Comparison of ENCODE assay signal across 8 cellular contexts in the genomic region with DNA sequence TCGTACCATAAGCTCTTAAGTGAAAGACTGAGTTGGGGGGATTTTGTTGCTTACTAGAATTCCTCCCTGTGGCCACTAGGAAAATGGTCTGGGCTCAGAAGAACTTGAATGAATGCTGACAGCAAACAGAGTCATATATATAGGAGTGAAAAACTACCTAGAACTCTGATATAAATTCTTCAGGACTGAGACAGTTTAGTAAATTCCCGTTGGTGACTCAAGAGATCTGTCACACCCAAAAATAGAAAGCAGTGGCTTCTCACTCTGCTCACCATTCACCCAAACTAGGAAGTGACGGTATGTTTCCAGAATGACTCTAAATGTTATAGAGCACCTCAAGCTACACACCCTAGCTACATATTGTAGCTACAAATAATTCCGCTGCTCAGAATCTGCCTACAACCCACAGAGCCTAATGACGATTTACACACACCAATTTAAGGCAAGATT.
DNase-seq lines count a peak whose midpoint lies in the region; ATAC-seq and TF ChIP-seq lines count a peak whose summit lies in the region.

No MANE protein-coding gene starts in this region.

- H3K27me3 ChIP-seq in GM23338 (ENCODE audit: insufficient read depth), result no peaks in the 10 kb centered on the region
- no peaks in the 10 kb centered on the region for H3K27me3 ChIP-seq in MG63
- H3K27me3 ChIP-seq in brain microvascular endothelial cell (replicated peaks), result no peaks in the 10 kb centered on the region

- no peaks in the 10 kb centered on the region for H3K36me3 Mint-ChIP-seq in GM23338 (ENCODE audit: low read depth)

- in situ Hi-C loops in brain microvascular endothelial cell (cut with HindIII; ENCODE audit: low pct_ligation_motif_present, low sequenced_read_pairs), result no loop called here

- TF ChIP-seq CTCF in GM23338 (conservative IDR thresholded peaks at IDR 0.05; ENCODE audit: low read depth in 2 of 2) (no peak), brain microvascular endothelial cell (IDR thresholded peaks at IDR 0.05; ENCODE audit: low read depth, low read length, missing control alignments) (peak; percentile 52), retinal pigment epithelial cell (conservative IDR thresholded peaks at IDR 0.05; ENCODE audit: low read depth, low read length) (peak; percentile 17)

- H3K9me2 ChIP-seq in GM23338 (ENCODE audit: insufficient read depth), result no peaks in the 10 kb centered on the region

- H3K27ac ChIP-seq in GM23338 (ENCODE audit: low read depth) (no peak overlapping the region), brain microvascular endothelial cell (peak overlapping the region; percentile 72)

- H3K9me3 ChIP-seq in MG63, result no peaks in the 10 kb centered on the region

- no peak; the same call in 2 of the 3 replicates for ATAC-seq in GM23338

- peaks cover 8% of the 10 kb centered on the region for H3K4me1 Mint-ChIP-seq in GM23338

- no peaks in the 10 kb centered on the region; the same call in 1 of the 2 replicates for H3K4me1 ChIP-seq in GM23338 (ENCODE audit: insufficient read depth)

- no peaks in the 10 kb centered on the region for H4K20me1 ChIP-seq in GM23338 (replicated peaks; ENCODE audit: insufficient read depth)

- H3K27me3 Mint-ChIP-seq in GM23338 (ENCODE audit: insufficient read depth, low read depth, poor library complexity), result peaks cover 2% of the 10 kb centered on the region

- H3K9me3 Mint-ChIP-seq in GM23338, result no peaks in the 10 kb centered on the region

- H3F3A ChIP-seq in GM23338 (replicated peaks; ENCODE audit: low read depth), result no peaks in the 10 kb centered on the region

- no peaks in the 10 kb centered on the region for H3K79me2 ChIP-seq in GM23338 (replicated peaks; ENCODE audit: insufficient read depth)

- H3K27ac Mint-ChIP-seq in GM23338, result no peak overlapping the region

- peak; percentile 4 for DNase-seq in activated CD4-positive, CD25-positive, alpha-beta regulatory T cell treated with anti-CD3 and anti-CD28 coated beads, Interleukin-2, amount 50 U/mL, for 16 hours (ENCODE audit: low read depth, low spot score)
- DNase-seq in activated CD4-positive, CD25-positive, alpha-beta regulatory T cell treated with anti-CD3 and anti-CD28 coated beads, Interleukin-2, amount 50 U/mL, for 72 hours, result no peak
- DNase-seq in GM23338 (ENCODE audit: low spot score), result peak; percentile 39
- peak; percentile 51 for DNase-seq in MG63
- peak; percentile 87 for DNase-seq in brain microvascular endothelial cell
- DNase-seq in retinal pigment epithelial cell (ENCODE audit: low read depth), result no peak
- DNase-seq in stimulated activated naive CD4-positive, alpha-beta T cell (lab: John Stamatoyannopoulos, UW), result no peak
- DNase-seq in HT-29 (ENCODE audit: low spot score), result no peak

- no peak overlapping the region for H3K4me3 ChIP-seq in GM23338
- no peak overlapping the region for H3K4me3 ChIP-seq in MG63
- H3K4me3 ChIP-seq in brain microvascular endothelial cell (ENCODE audit: low read depth, low read length), result peak overlapping the region; percentile 13
- H3K4me3 ChIP-seq in retinal pigment epithelial cell (ENCODE audit: low read length), result no peak overlapping the region

- H2AFZ ChIP-seq in GM23338, result no peak overlapping the region

- H3K36me3 ChIP-seq in GM23338 (ENCODE audit: insufficient read depth) (no peaks in the 10 kb centered on the region), MG63 (no peaks in the 10 kb centered on the region), brain microvascular endothelial cell (replicated peaks) (no peaks in the 10 kb centered on the region)

- no peak overlapping the region for H3K4me3 Mint-ChIP-seq in GM23338

- H3K4me2 ChIP-seq in GM23338, result no peak overlapping the region

TF ChIP-seq in GM23338, 12 proteins besides CTCF, POLR2A, EP300 and RAD21 (continues in another document):
- TF ChIP-seq ZNF114 (CRISPR knock-in tag; IDR thresholded peaks at IDR 0.05) (no peak), ZNF331 (CRISPR knock-in tag; IDR thresholded peaks at IDR 0.05; ENCODE audit: low read depth) (no peak), STAT1 (IDR thresholded peaks at IDR 0.05; ENCODE audit: unreplicated experiment) (no peak)
- TF ChIP-seq, protein P1, sequence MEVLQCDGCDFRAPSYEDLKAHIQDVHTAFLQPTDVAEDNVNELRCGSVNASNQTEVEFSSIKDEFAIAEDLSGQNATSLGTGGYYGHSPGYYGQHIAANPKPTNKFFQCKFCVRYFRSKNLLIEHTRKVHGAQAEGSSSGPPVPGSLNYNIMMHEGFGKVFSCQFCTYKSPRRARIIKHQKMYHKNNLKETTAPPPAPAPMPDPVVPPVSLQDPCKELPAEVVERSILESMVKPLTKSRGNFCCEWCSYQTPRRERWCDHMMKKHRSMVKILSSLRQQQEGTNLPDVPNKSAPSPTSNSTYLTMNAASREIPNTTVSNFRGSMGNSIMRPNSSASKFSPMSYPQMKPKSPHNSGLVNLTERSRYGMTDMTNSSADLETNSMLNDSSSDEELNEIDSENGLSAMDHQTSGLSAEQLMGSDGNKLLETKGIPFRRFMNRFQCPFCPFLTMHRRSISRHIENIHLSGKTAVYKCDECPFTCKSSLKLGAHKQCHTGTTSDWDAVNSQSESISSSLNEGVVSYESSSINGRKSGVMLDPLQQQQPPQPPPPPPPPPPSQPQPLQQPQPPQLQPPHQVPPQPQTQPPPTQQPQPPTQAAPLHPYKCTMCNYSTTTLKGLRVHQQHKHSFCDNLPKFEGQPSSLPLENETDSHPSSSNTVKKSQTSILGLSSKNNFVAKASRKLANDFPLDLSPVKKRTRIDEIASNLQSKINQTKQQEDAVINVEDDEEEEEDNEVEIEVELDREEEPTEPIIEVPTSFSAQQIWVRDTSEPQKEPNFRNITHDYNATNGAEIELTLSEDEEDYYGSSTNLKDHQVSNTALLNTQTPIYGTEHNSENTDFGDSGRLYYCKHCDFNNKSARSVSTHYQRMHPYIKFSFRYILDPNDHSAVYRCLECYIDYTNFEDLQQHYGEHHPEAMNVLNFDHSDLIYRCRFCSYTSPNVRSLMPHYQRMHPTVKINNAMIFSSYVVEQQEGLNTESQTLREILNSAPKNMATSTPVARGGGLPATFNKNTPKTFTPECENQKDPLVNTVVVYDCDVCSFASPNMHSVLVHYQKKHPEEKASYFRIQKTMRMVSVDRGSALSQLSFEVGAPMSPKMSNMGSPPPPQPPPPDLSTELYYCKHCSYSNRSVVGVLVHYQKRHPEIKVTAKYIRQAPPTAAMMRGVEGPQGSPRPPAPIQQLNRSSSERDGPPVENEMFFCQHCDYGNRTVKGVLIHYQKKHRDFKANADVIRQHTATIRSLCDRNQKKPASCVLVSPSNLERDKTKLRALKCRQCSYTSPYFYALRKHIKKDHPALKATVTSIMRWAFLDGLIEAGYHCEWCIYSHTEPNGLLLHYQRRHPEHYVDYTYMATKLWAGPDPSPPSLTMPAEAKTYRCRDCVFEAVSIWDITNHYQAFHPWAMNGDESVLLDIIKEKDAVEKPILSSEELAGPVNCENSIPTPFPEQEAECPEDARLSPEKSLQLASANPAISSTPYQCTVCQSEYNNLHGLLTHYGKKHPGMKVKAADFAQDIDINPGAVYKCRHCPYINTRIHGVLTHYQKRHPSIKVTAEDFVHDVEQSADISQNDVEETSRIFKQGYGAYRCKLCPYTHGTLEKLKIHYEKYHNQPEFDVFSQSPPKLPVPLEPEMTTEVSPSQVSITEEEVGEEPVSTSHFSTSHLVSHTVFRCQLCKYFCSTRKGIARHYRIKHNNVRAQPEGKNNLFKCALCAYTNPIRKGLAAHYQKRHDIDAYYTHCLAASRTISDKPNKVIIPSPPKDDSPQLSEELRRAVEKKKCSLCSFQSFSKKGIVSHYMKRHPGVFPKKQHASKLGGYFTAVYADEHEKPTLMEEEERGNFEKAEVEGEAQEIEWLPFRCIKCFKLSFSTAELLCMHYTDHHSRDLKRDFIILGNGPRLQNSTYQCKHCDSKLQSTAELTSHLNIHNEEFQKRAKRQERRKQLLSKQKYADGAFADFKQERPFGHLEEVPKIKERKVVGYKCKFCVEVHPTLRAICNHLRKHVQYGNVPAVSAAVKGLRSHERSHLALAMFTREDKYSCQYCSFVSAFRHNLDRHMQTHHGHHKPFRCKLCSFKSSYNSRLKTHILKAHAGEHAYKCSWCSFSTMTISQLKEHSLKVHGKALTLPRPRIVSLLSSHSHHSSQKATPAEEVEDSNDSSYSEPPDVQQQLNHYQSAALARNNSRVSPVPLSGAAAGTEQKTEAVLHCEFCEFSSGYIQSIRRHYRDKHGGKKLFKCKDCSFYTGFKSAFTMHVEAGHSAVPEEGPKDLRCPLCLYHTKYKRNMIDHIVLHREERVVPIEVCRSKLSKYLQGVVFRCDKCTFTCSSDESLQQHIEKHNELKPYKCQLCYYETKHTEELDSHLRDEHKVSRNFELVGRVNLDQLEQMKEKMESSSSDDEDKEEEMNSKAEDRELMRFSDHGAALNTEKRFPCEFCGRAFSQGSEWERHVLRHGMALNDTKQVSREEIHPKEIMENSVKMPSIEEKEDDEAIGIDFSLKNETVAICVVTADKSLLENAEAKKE (CRISPR knock-in tag; IDR thresholded peaks at IDR 0.05), result no peak
- TF ChIP-seq, protein P2, sequence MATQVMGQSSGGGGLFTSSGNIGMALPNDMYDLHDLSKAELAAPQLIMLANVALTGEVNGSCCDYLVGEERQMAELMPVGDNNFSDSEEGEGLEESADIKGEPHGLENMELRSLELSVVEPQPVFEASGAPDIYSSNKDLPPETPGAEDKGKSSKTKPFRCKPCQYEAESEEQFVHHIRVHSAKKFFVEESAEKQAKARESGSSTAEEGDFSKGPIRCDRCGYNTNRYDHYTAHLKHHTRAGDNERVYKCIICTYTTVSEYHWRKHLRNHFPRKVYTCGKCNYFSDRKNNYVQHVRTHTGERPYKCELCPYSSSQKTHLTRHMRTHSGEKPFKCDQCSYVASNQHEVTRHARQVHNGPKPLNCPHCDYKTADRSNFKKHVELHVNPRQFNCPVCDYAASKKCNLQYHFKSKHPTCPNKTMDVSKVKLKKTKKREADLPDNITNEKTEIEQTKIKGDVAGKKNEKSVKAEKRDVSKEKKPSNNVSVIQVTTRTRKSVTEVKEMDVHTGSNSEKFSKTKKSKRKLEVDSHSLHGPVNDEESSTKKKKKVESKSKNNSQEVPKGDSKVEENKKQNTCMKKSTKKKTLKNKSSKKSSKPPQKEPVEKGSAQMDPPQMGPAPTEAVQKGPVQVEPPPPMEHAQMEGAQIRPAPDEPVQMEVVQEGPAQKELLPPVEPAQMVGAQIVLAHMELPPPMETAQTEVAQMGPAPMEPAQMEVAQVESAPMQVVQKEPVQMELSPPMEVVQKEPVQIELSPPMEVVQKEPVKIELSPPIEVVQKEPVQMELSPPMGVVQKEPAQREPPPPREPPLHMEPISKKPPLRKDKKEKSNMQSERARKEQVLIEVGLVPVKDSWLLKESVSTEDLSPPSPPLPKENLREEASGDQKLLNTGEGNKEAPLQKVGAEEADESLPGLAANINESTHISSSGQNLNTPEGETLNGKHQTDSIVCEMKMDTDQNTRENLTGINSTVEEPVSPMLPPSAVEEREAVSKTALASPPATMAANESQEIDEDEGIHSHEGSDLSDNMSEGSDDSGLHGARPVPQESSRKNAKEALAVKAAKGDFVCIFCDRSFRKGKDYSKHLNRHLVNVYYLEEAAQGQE (IDR thresholded peaks at IDR 0.05; ENCODE audit: unreplicated experiment), result no peak

Comparison
In these comparisons a context has a peak if more than half of its experiments do, and no peak if none do; other contexts are left out.
1. DNase-seq: peak in activated CD4-positive, CD25-positive, alpha-beta regulatory T cell treated with anti-CD3 and anti-CD28 coated beads, Interleukin-2, amount 50 U/mL, for 16 hours (single experiment), GM23338 (single experiment), MG63 (single experiment) and brain microvascular endothelial cell (single experiment); none in activated CD4-positive, CD25-positive, alpha-beta regulatory T cell treated with anti-CD3 and anti-CD28 coated beads, Interleukin-2, amount 50 U/mL, for 72 hours (single experiment), retinal pigment epithelial cell (single experiment), stimulated activated naive CD4-positive, alpha-beta T cell (0 of 6) and HT-29 (single experiment).
2. CTCF ChIP-seq: peak in brain microvascular endothelial cell (single experiment) and retinal pigment epithelial cell (single experiment); none in GM23338 (0 of 2).